8 cellular contexts compared by ENCODE assay signal in genomic region chr14:102517412-102518062, GRCh38. TPM values are rescaled to one million over a fixed set of nuclear protein-coding genes. Genes with fewer than 3 reads are reported as not detected.
DNase-seq lines count a peak whose midpoint lies in the region; ATAC-seq and TF ChIP-seq lines count a peak whose summit lies in the region.

No MANE protein-coding gene starts in this region.

- peak overlapping the region; percentile 75 for H3K4me2 ChIP-seq in fibroblast of lung (ENCODE audit: extremely low read depth, insufficient read depth, low read length)

- no peaks in the 10 kb centered on the region for H4K20me1 ChIP-seq in fibroblast of lung (ENCODE audit: control insufficient read depth, extremely low read depth, insufficient read depth, low read length)

- H3K9me3 ChIP-seq in Peyer's patch (no peaks in the 10 kb centered on the region), fibroblast of lung (ENCODE audit: control insufficient read depth, insufficient read depth, low read depth, low read length) (no peaks in the 10 kb centered on the region)

- H3K4me3 ChIP-seq in Peyer's patch (peak overlapping the region; percentile 48 to 98 (median 74)), fibroblast of lung (replicated peaks in 1 of 4; ENCODE audit: control extremely low read depth in 1 of 4, insufficient read depth in 1 of 4, low read depth in 3 of 4, low read length in 4 of 4) (peak overlapping the region in 3 of 4 experiments; percentile 47 to 63 (median 48))

- ATAC-seq in HG02973 (IDR thresholded peaks at IDR 0.05; ENCODE audit: unreplicated experiment): no peak

- peak overlapping the region; percentile 66 for H3K9ac ChIP-seq in fibroblast of lung (ENCODE audit: insufficient read depth, low read length)

- peak overlapping the region; percentile 62 to 97 (median 80) for H3K27ac ChIP-seq in Peyer's patch
- H3K27ac ChIP-seq in fibroblast of lung (ENCODE audit: insufficient read depth, low read length): no peak overlapping the region

- no peak overlapping the region for H3K27ac Mint-ChIP-seq in osteocyte (ENCODE audit: unreplicated experiment)

- H3K4me1 ChIP-seq in Peyer's patch: peaks cover 0 to 10% (median 4%) of the 10 kb centered on the region in 4 donors
- H3K4me1 ChIP-seq in fibroblast of lung (ENCODE audit: control insufficient read depth, extremely low read depth, insufficient read depth, low read length): no peaks in the 10 kb centered on the region

- H3K27me3 Mint-ChIP-seq in osteocyte (ENCODE audit: unreplicated experiment): no peaks in the 10 kb centered on the region

- peak overlapping the region; percentile 73 for H3K4me3 Mint-ChIP-seq in osteocyte (ENCODE audit: unreplicated experiment)

- DNase-seq in GM20000 (ENCODE audit: low spot score) (peak; percentile 45), Peyer's patch (peak in 1 of 3 donors; percentile 45), fibroblast of lung (ENCODE audit: low read depth in 2 of 2) (no peak), osteocyte (ENCODE audit: extremely low spot score, unreplicated experiment) (no peak), erythroblast (lab: John Stamatoyannopoulos, UW) (no peak), mesenteric fat pad (ENCODE audit: low spot score) (no peak), mucosa of gallbladder (ENCODE audit: low spot score) (no peak)

- H3K9me3 Mint-ChIP-seq in osteocyte (ENCODE audit: unreplicated experiment): no peaks in the 10 kb centered on the region

- no peak for TF ChIP-seq POLR2A in Peyer's patch (IDR thresholded peaks at IDR 0.05)
- TF ChIP-seq POLR2A in erythroblast (IDR thresholded peaks at IDR 0.05; ENCODE audit: low read length): no peak

- peaks cover 3% of the 10 kb centered on the region for H3K4me1 Mint-ChIP-seq in osteocyte (ENCODE audit: unreplicated experiment)

- no peaks in the 10 kb centered on the region for H3K36me3 ChIP-seq in Peyer's patch
- no peaks in the 10 kb centered on the region for H3K36me3 ChIP-seq in fibroblast of lung (ENCODE audit: control insufficient read depth, insufficient read depth, low read length)

- H3K27me3 ChIP-seq in Peyer's patch (no peaks in the 10 kb centered on the region), fibroblast of lung (ENCODE audit: control insufficient read depth, insufficient read depth, low read length) (no peaks in the 10 kb centered on the region)

- H3K36me3 Mint-ChIP-seq in osteocyte (ENCODE audit: unreplicated experiment): no peaks in the 10 kb centered on the region

- no peaks in the 10 kb centered on the region for H3K79me2 ChIP-seq in fibroblast of lung (ENCODE audit: control insufficient read depth, insufficient read depth, low read length)

- H2AFZ ChIP-seq in fibroblast of lung (ENCODE audit: low read length): peak overlapping the region; percentile 75

- TF ChIP-seq CTCF in GM20000 (IDR thresholded peaks at IDR 0.05; ENCODE audit: extremely low read depth, missing control alignments) (no peak), Peyer's patch (IDR thresholded peaks at IDR 0.05) (no peak), fibroblast of lung (conservative IDR thresholded peaks at IDR 0.05 in 1 of 2, IDR thresholded peaks at IDR 0.05 in 1 of 2; ENCODE audit: low read depth in 1 of 2, low read length in 2 of 2) (no peak), osteocyte (IDR thresholded peaks at IDR 0.05) (no peak)

RNA-seq across cellular contexts. Expression of gene ANKRD9, which starts 8.0 kb away (rescaled TPM):
- total RNA-seq in Peyer's patch: 100 to 1,000 TPM in 3 of 4 donors, 10 to 100 TPM in 1; 52.8 to 450 (median 392) TPM
- total RNA-seq in fibroblast of lung: 13.6 and 22.0 TPM in 2 replicates
- 2.7 and 4.4 TPM in 2 replicates for polyA plus RNA-seq in fibroblast of lung
- polyA plus RNA-seq in fibroblast of lung (2012): 7.1 and 14.8 TPM in 2 replicates
- 2.6 and 4.1 TPM in 2 replicates for polyA minus RNA-seq in fibroblast of lung (ENCODE audit: low replicate concordance)
- 12.6 and 13.6 TPM in 2 replicates for total RNA-seq in osteocyte
- 26.0 TPM for total RNA-seq in mesenteric fat pad
- 72.1 TPM for total RNA-seq in mucosa of gallbladder
